In genomic region chr20:11255860-11256259, GRCh38 we compare ENCODE assay signal across 7 cellular contexts.
"Had no signal": no experiment of that assay in that cellular context is flagged by ENCODE, and none has a peak within 500 bp of the region (broad histone marks: within the 10 kb centered on the region; RNA-seq: fewer than 3 reads in every experiment).

No MANE protein-coding gene starts in this region.

- H3K4me2 ChIP-seq: GM23338 had no signal

- H2AFZ ChIP-seq: GM23338 had no signal

- ATAC-seq: GM23338, HepG2 had no signal

- H3K27ac ChIP-seq: HL-60 had no signal

- DNase-seq: H9, HCEC 1CT, KG1 had no signal

- H3K27ac Mint-ChIP-seq: GM23338, H9, IgD-negative memory B cell had no signal

- H3K36me3 Mint-ChIP-seq: IgD-negative memory B cell had no signal

- H3K4me3 ChIP-seq: GM23338 had no signal
